ENCODE assay signal across 8 cellular contexts in the genomic region with DNA sequence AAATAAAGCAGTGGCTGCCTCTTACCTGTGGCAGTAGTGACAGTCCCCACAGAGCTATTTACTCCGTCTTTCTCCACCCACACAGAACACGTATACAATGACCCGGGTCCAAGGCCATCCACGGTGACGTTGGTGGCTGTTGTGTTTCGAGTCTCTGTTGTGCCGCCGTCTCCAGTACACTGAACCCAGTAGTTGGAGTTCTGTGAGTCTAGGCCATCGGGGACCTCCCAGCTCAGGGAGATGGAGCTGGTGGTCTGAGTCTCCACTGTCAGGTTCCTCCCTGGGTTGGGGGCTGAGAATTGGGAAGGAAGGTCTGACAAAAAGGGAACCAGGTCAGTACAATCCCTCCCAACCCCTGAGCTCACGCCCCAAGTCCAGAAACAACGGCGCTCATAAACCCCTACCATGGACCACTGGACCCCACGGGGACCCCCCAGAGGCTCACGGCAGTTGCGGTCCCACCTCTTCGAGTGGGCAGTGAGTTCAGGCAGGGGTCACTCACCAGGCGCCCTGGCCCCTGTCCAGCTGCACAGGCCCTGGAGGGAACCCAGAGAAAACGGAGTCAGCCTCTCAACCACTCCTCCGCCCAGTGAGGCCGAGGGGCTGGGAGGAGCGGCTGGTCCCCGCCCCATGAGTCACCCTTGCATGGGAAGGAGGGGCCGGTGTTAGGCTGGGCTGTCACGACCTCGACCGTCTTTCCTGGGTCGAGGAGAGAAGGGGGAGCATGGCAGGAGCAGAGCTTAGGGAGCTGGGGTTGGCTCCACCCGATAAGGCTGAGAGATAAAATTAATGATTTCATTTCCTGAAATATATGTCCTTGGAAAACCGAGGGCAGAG. TPM values are rescaled to one million over a fixed set of nuclear protein-coding genes. Genes with fewer than 3 reads are reported as not detected.
DNase-seq lines count a peak whose midpoint lies in the region; ATAC-seq and TF ChIP-seq lines count a peak whose summit lies in the region.

No MANE protein-coding gene starts in this region.

- H3K36me3 ChIP-seq in gastroesophageal sphincter: no peaks in the 10 kb centered on the region
- H3K36me3 ChIP-seq in osteoblast (ENCODE audit: insufficient read depth, low read length): no peaks in the 10 kb centered on the region
- no peaks in the 10 kb centered on the region for H3K36me3 ChIP-seq in uterus

- TF ChIP-seq EP300 in gastroesophageal sphincter (IDR thresholded peaks at IDR 0.05): no peak

- intact Hi-C loops in uterus (cut with DNase I; ENCODE audit: low total_unique reads): no loop called here

- TF ChIP-seq CTCF in gastroesophageal sphincter (IDR thresholded peaks at IDR 0.05): no peak
- TF ChIP-seq CTCF in osteoblast (IDR thresholded peaks at IDR 0.05; ENCODE audit: extremely low read depth, low read depth, low read length): no peak
- TF ChIP-seq CTCF in uterus (IDR thresholded peaks at IDR 0.05): no peak

- peak overlapping the region in 1 of 2 donors; percentile 22 for H3K4me3 ChIP-seq in gastroesophageal sphincter
- H3K4me3 ChIP-seq in osteoblast (ENCODE audit: insufficient read depth, low read length): peak overlapping the region; percentile 46
- peak overlapping the region; percentile 3 to 22 for H3K4me3 ChIP-seq in uterus

- H3K9me3 ChIP-seq in gastroesophageal sphincter: peaks cover 0 to under 1% (median 0%) of the 10 kb centered on the region in 3 donors
- no peaks in the 10 kb centered on the region for H3K9me3 ChIP-seq in osteoblast (ENCODE audit: low read depth, low read length)
- H3K9me3 ChIP-seq in uterus: no peaks in the 10 kb centered on the region

- no peaks in the 10 kb centered on the region for H3K4me1 Mint-ChIP-seq in activated T-helper 17 cell treated with anti-CD3 and anti-CD28 coated beads, Interleukin-2, amount 50 U/mL, for 72 hours

- peak; percentile 33 for DNase-seq in NCI-H748 (lab: John Stamatoyannopoulos, UW; ENCODE audit: unreplicated experiment)
- no peak for DNase-seq in NCI-H748 treated with DMSO at 0.1 percent for 48 hours (lab: John Stamatoyannopoulos, UW)
- peak; percentile 87 for DNase-seq in NCI-H69 (lab: John Stamatoyannopoulos, UW)
- DNase-seq in osteoblast (ENCODE audit: insufficient read length, low spot score, missing footprints): peak; percentile 99
- DNase-seq in uterus: peak; percentile 82 to 84

- H3K4me2 ChIP-seq in osteoblast (ENCODE audit: insufficient read depth, low read length): peak overlapping the region; percentile 55

- no peak overlapping the region for H2AFZ ChIP-seq in osteoblast (ENCODE audit: low read length)

- H3K4me3 Mint-ChIP-seq in activated T-helper 17 cell treated with anti-CD3 and anti-CD28 coated beads, Interleukin-2, amount 50 U/mL, for 72 hours: no peak overlapping the region

- ATAC-seq in activated T-helper 17 cell treated with anti-CD3 and anti-CD28 coated beads, Interleukin-2, amount 50 U/mL, for 72 hours (replicated peaks): peak; percentile 62
- ATAC-seq in gastroesophageal sphincter (peak; percentile 96), HG03045 (IDR thresholded peaks at IDR 0.05; ENCODE audit: unreplicated experiment) (no peak)

- no peak overlapping the region for H3K27ac Mint-ChIP-seq in activated T-helper 17 cell treated with anti-CD3 and anti-CD28 coated beads, Interleukin-2, amount 50 U/mL, for 72 hours

- peaks cover 22% of the 10 kb centered on the region for H3K27me3 Mint-ChIP-seq in activated T-helper 17 cell treated with anti-CD3 and anti-CD28 coated beads, Interleukin-2, amount 50 U/mL, for 72 hours

- H3K27me3 ChIP-seq in gastroesophageal sphincter (peaks cover 48% of the 10 kb centered on the region), osteoblast (ENCODE audit: insufficient read depth, low read length) (no peaks in the 10 kb centered on the region), uterus (no peaks in the 10 kb centered on the region)

- 37% methylated on average over 10 of the region's 29 CpGs; no CpG with 5 or more reads in 1 of the 2 donors for WGBS in gastroesophageal sphincter (ENCODE audit: low coverage in 1 of 2), 2 donors

- peaks cover 2% of the 10 kb centered on the region for H4K20me1 ChIP-seq in osteoblast (ENCODE audit: insufficient read depth, low read length)

- H3K79me2 ChIP-seq in osteoblast (ENCODE audit: insufficient read depth, low read length): no peaks in the 10 kb centered on the region

- no peak for TF ChIP-seq POLR2A in gastroesophageal sphincter (IDR thresholded peaks at IDR 0.05)
- peak in 1 of 2 donors; percentile 25 for TF ChIP-seq POLR2A in uterus (IDR thresholded peaks at IDR 0.05)

- H3K9me3 Mint-ChIP-seq in activated T-helper 17 cell treated with anti-CD3 and anti-CD28 coated beads, Interleukin-2, amount 50 U/mL, for 72 hours: no peaks in the 10 kb centered on the region

- H3K27ac ChIP-seq in gastroesophageal sphincter (no peak overlapping the region), osteoblast (ENCODE audit: low read depth, low read length) (no peak overlapping the region), uterus (peak overlapping the region in 1 of 2 donors; percentile 51)

- H3K4me1 ChIP-seq in gastroesophageal sphincter: peaks cover 0 to 10% (median 6%) of the 10 kb centered on the region in 3 donors
- peaks cover 26% of the 10 kb centered on the region for H3K4me1 ChIP-seq in osteoblast (ENCODE audit: insufficient read depth, low read length)
- H3K4me1 ChIP-seq in uterus: no peaks in the 10 kb centered on the region

- no peaks in the 10 kb centered on the region for H3K36me3 Mint-ChIP-seq in activated T-helper 17 cell treated with anti-CD3 and anti-CD28 coated beads, Interleukin-2, amount 50 U/mL, for 72 hours (ENCODE audit: low read depth)

RNA-seq across cellular contexts. Expression of a gene that starts 2.4 kb away (rescaled TPM):
- not detected for total RNA-seq in activated T-helper 17 cell treated with anti-CD3 and anti-CD28 coated beads, Interleukin-2, amount 50 U/mL, for 72 hours
- total RNA-seq in gastroesophageal sphincter: 1 to 10 TPM in 3 of 4 donors, under 1 TPM in 1; 0.54 to 4.0 (median 1.4) TPM
- total RNA-seq in osteoblast: 0.88 and 1.1 TPM in 2 replicates
- total RNA-seq in uterus: 1 to 10 TPM in 2 of 4 donors, under 1 TPM in 1, not detected in 1; 0.29 to 3.8 (median 3.2) TPM

RNA-seq across cellular contexts. Expression of a gene that starts 21.7 kb away (rescaled TPM):
- 10 to 100 TPM in 1 of 2 donors, 1 to 10 TPM in 1; 8.5 to 11.3 TPM for total RNA-seq in activated T-helper 17 cell treated with anti-CD3 and anti-CD28 coated beads, Interleukin-2, amount 50 U/mL, for 72 hours
- total RNA-seq in gastroesophageal sphincter (1 to 10 TPM in 3 of 4 donors, not detected in 1; 1.7 to 3.8 (median 1.8) TPM), osteoblast (1.5 and 2.5 TPM in 2 replicates), uterus (1 to 10 TPM in 3 of 4 donors, not detected in 1; 1.8 to 7.9 (median 2.4) TPM)

RNA-seq across cellular contexts. Expression of a gene that starts 26.8 kb away (rescaled TPM):
- not detected for total RNA-seq in activated T-helper 17 cell treated with anti-CD3 and anti-CD28 coated beads, Interleukin-2, amount 50 U/mL, for 72 hours
- total RNA-seq in gastroesophageal sphincter (under 1 TPM in 1 of 4 donors, not detected in 3; 0.13 TPM), osteoblast (not detected in 2 replicates), uterus (under 1 TPM in 1 of 4 donors, not detected in 3; 0.35 TPM)

RNA-seq across cellular contexts. Expression of a gene that starts 40.5 kb away (rescaled TPM):
- under 1 TPM in 1 of 2 donors, not detected in 1; 0.35 TPM for total RNA-seq in activated T-helper 17 cell treated with anti-CD3 and anti-CD28 coated beads, Interleukin-2, amount 50 U/mL, for 72 hours
- under 1 TPM in 2 of 4 donors, not detected in 2; 0.42 to 0.52 TPM for total RNA-seq in gastroesophageal sphincter
- total RNA-seq in osteoblast: 0.59 and 0.72 TPM in 2 replicates
- 1 to 10 TPM in 3 of 4 donors, not detected in 1; 3.1 to 4.4 (median 3.9) TPM for total RNA-seq in uterus

RNA-seq across cellular contexts. Expression of a gene that starts 49.4 kb away (rescaled TPM):
- total RNA-seq in activated T-helper 17 cell treated with anti-CD3 and anti-CD28 coated beads, Interleukin-2, amount 50 U/mL, for 72 hours: not detected
- total RNA-seq in gastroesophageal sphincter: not detected
- total RNA-seq in osteoblast: not detected in 2 replicates
- 1 to 10 TPM in 1 of 4 donors, under 1 TPM in 1, not detected in 2; 0.55 to 3.3 TPM for total RNA-seq in uterus
